ENCODE assay signal across 18 cellular contexts in genomic region chr3:99969133-99969532, GRCh38.
DNase-seq lines count a peak whose midpoint lies in the region; ATAC-seq and TF ChIP-seq lines count a peak whose summit lies in the region.
"Had no signal": no experiment of that assay in that cellular context is flagged by ENCODE, and none has a peak within 500 bp of the region (broad histone marks: within the 10 kb centered on the region; RNA-seq: fewer than 3 reads in every experiment).

No MANE protein-coding gene starts in this region.

- ATAC-seq in Right ventricle myocardium inferior: peak; percentile 11
- ATAC-seq in left cardiac atrium: no peak
- ATAC-seq in upper lobe of right lung: peak; percentile 62
- ATAC-seq in GM19023 (IDR thresholded peaks at IDR 0.05; ENCODE audit: unreplicated experiment): no peak
- ATAC-seq: heart left ventricle had no signal

- H3K4me3 ChIP-seq in fibroblast of villous mesenchyme (ENCODE audit: low read depth, low read length): no peak overlapping the region
- no peak overlapping the region for H3K4me3 ChIP-seq in upper lobe of right lung
- H3K4me3 ChIP-seq: BLaER1, heart left ventricle, spleen had no signal

- TF ChIP-seq CTCF in fibroblast of villous mesenchyme (IDR thresholded peaks at IDR 0.05; ENCODE audit: insufficient read depth, low read depth, low read length) (no peak), upper lobe of right lung (IDR thresholded peaks at IDR 0.05) (no peak)

- no peaks in the 10 kb centered on the region for H3K36me3 ChIP-seq in upper lobe of right lung
- H3K36me3 ChIP-seq: heart left ventricle, spleen had no signal

- no peaks in the 10 kb centered on the region for H3K27me3 ChIP-seq in upper lobe of right lung
- H3K27me3 ChIP-seq: BLaER1, heart left ventricle, spleen had no signal

- DNase-seq in Right ventricle myocardium inferior (ENCODE audit: missing footprints) (no peak), left cardiac atrium (no peak), SIG-M5 (lab: John Stamatoyannopoulos, UW) (peak; percentile 32), fibroblast of villous mesenchyme (ENCODE audit: low read depth) (peak; percentile 57), upper lobe of right lung (no peak), HUDEP-2 (lab: John Stamatoyannopoulos, UW; ENCODE audit: unreplicated experiment in 76 of 76) (no peak)
- DNase-seq in activated CD4-positive, alpha-beta T cell treated with anti-CD3 and anti-CD28 coated beads, Interleukin-2, amount 50 U/mL, for 4 hours: no peak
- DNase-seq: activated CD4-positive, alpha-beta T cell treated with anti-CD3 and anti-CD28 coated beads for 4 hours; activated naive CD8-positive, alpha-beta T cell treated with anti-CD3 and anti-CD28 coated beads for 36 hours; effector memory CD4-positive, alpha-beta T cell; heart left ventricle; NCI-H1048; NCI-H2029 treated with DMSO at 0.1 percent for 48 hours; NCI-H510A; spleen; stimulated activated CD4-positive, alpha-beta T cell treated with anti-CD3 and anti-CD28 coated beads, Interleukin-4, amount 100 ng/mL, for 24 hours had no signal

- intact Hi-C loops in Right ventricle myocardium inferior (cut with DNase I): no loop called here
- intact Hi-C loops in left cardiac atrium (cut with DNase I): no loop called here
- intact Hi-C loops in upper lobe of right lung (cut with DNase I): no loop called here

- H3K27ac ChIP-seq in upper lobe of right lung: no peak overlapping the region
- H3K27ac ChIP-seq: BLaER1, heart left ventricle had no signal

- H3K4me1 ChIP-seq in upper lobe of right lung: peaks cover 11% of the 10 kb centered on the region
- H3K4me1 ChIP-seq: BLaER1, spleen had no signal

- H3K9me3 ChIP-seq in upper lobe of right lung: no peaks in the 10 kb centered on the region
- H3K9me3 ChIP-seq: BLaER1, heart left ventricle, spleen had no signal

Comparison
In these comparisons a context has a peak if more than half of its experiments do, and no peak if none do; other contexts are left out.
1. ATAC-seq: peak in Right ventricle myocardium inferior (single experiment) and upper lobe of right lung (single experiment); none in left cardiac atrium (0 of 2) and GM19023 (single experiment).
2. DNase-seq: peak in SIG-M5 (single experiment) and fibroblast of villous mesenchyme (single experiment); none in Right ventricle myocardium inferior (single experiment), left cardiac atrium (single experiment), upper lobe of right lung (single experiment), activated CD4-positive, alpha-beta T cell treated with anti-CD3 and anti-CD28 coated beads, Interleukin-2, amount 50 U/mL, for 4 hours (0 of 2) and HUDEP-2 (0 of 76).